8 cellular contexts compared by ENCODE assay signal in genomic region chr20:47320990-47321805, GRCh38. TPM values are rescaled to one million over a fixed set of nuclear protein-coding genes. Genes with fewer than 3 reads are reported as not detected.
DNase-seq lines count a peak whose midpoint lies in the region; ATAC-seq and TF ChIP-seq lines count a peak whose summit lies in the region.

No MANE protein-coding gene starts in this region.

- H3K27me3 ChIP-seq in effector memory CD4-positive, alpha-beta T cell (replicated peaks; ENCODE audit: control insufficient read depth, insufficient read depth, low read length, poor library complexity, severe bottlenecking) = no peaks in the 10 kb centered on the region

- DNase-seq in NCI-H2227 (lab: John Stamatoyannopoulos, UW; ENCODE audit: unreplicated experiment) = peak; percentile 25
- DNase-seq in NCI-H2227 treated with DMSO at 0.1 percent for 48 hours (lab: John Stamatoyannopoulos, UW) = no peak
- DNase-seq in activated CD8-positive, alpha-beta T cell treated with anti-CD3 and anti-CD28 coated beads for 36 hours = no peak
- peak; percentile 68 for DNase-seq in left lobe of liver (ENCODE audit: low spot score)
- no peak for DNase-seq in effector memory CD4-positive, alpha-beta T cell

- no peaks in the 10 kb centered on the region for H3K9me3 Mint-ChIP-seq in activated CD8-positive, alpha-beta T cell treated with anti-CD3 and anti-CD28 coated beads for 36 hours

- POLR2A ChIA-PET in activated CD8-positive, alpha-beta T cell treated with anti-CD3 and anti-CD28 coated beads for 36 hours (lab: Charles Lee) = no interaction called here

- H3K36me3 ChIP-seq in effector memory CD4-positive, alpha-beta T cell (ENCODE audit: control insufficient read depth, insufficient read depth, low read length) = no peaks in the 10 kb centered on the region

- CTCF ChIA-PET in activated CD8-positive, alpha-beta T cell treated with anti-CD3 and anti-CD28 coated beads for 36 hours (lab: Charles Lee) = interaction anchor here (0.8 to 1.3 kb wide), 2 partner anchors 48 to 62 kb away, joined by 3 to 5 read pairs; no protein-coding TSS in a partner anchor

- TF ChIP-seq CTCF in activated CD8-positive, alpha-beta T cell treated with anti-CD3 and anti-CD28 coated beads for 36 hours (IDR thresholded peaks at IDR 0.05) = no peak

- intact Hi-C loops in activated CD8-positive, alpha-beta T cell treated with anti-CD3 and anti-CD28 coated beads for 36 hours (cut with micrococcal nuclease) = no loop called here

- H3K36me3 Mint-ChIP-seq in activated CD8-positive, alpha-beta T cell treated with anti-CD3 and anti-CD28 coated beads for 36 hours (ENCODE audit: low read depth) = peaks cover 15% of the 10 kb centered on the region

- no peaks in the 10 kb centered on the region for H3K9me3 ChIP-seq in effector memory CD4-positive, alpha-beta T cell (ENCODE audit: control insufficient read depth, low read length)

- no peak for ATAC-seq in activated CD8-positive, alpha-beta T cell treated with anti-CD3 and anti-CD28 coated beads for 36 hours
- ATAC-seq in left lobe of liver (peak; percentile 46), GM19455 (IDR thresholded peaks at IDR 0.05; ENCODE audit: unreplicated experiment) (no peak), HG02852 (IDR thresholded peaks at IDR 0.05; ENCODE audit: unreplicated experiment) (no peak)

- peak overlapping the region; percentile 99 for H3K27ac ChIP-seq in temporal lobe (ENCODE audit: low read depth, low read length)
- no peak overlapping the region for H3K27ac ChIP-seq in effector memory CD4-positive, alpha-beta T cell (ENCODE audit: insufficient read depth, low read length, poor library complexity, severe bottlenecking)

- H3K4me1 ChIP-seq in effector memory CD4-positive, alpha-beta T cell (ENCODE audit: control insufficient read depth, insufficient read depth, low read length, poor library complexity, severe bottlenecking) = peaks cover 21% of the 10 kb centered on the region

- no peak overlapping the region for H3K4me3 ChIP-seq in effector memory CD4-positive, alpha-beta T cell (ENCODE audit: insufficient read depth, low read depth, low read length, poor library complexity, severe bottlenecking)

- H3K4me1 Mint-ChIP-seq in activated CD8-positive, alpha-beta T cell treated with anti-CD3 and anti-CD28 coated beads for 36 hours (ENCODE audit: low read depth) = peaks cover 65% of the 10 kb centered on the region

- no peaks in the 10 kb centered on the region for H3K27me3 Mint-ChIP-seq in activated CD8-positive, alpha-beta T cell treated with anti-CD3 and anti-CD28 coated beads for 36 hours

- H3K4me3 Mint-ChIP-seq in activated CD8-positive, alpha-beta T cell treated with anti-CD3 and anti-CD28 coated beads for 36 hours = no peak overlapping the region

- peak overlapping the region; percentile 23 for H3K27ac Mint-ChIP-seq in activated CD8-positive, alpha-beta T cell treated with anti-CD3 and anti-CD28 coated beads for 36 hours

RNA-seq across cellular contexts. Expression of gene ZMYND8, which starts 35.3 kb away (rescaled TPM):
- total RNA-seq in activated CD8-positive, alpha-beta T cell treated with anti-CD3 and anti-CD28 coated beads for 36 hours = 10 to 100 TPM; 31.9 to 33.4 TPM
- total RNA-seq in left lobe of liver (13.8 TPM), temporal lobe (32.2 TPM)

Comparison
In these comparisons a context has a peak if more than half of its experiments do, and no peak if none do; other contexts are left out.
1. DNase-seq: peak in NCI-H2227 (single experiment) and left lobe of liver (single experiment); none in NCI-H2227 treated with DMSO at 0.1 percent for 48 hours (single experiment), activated CD8-positive, alpha-beta T cell treated with anti-CD3 and anti-CD28 coated beads for 36 hours (single experiment) and effector memory CD4-positive, alpha-beta T cell (0 of 3).